7 cellular contexts compared by ENCODE assay signal in the genomic region with DNA sequence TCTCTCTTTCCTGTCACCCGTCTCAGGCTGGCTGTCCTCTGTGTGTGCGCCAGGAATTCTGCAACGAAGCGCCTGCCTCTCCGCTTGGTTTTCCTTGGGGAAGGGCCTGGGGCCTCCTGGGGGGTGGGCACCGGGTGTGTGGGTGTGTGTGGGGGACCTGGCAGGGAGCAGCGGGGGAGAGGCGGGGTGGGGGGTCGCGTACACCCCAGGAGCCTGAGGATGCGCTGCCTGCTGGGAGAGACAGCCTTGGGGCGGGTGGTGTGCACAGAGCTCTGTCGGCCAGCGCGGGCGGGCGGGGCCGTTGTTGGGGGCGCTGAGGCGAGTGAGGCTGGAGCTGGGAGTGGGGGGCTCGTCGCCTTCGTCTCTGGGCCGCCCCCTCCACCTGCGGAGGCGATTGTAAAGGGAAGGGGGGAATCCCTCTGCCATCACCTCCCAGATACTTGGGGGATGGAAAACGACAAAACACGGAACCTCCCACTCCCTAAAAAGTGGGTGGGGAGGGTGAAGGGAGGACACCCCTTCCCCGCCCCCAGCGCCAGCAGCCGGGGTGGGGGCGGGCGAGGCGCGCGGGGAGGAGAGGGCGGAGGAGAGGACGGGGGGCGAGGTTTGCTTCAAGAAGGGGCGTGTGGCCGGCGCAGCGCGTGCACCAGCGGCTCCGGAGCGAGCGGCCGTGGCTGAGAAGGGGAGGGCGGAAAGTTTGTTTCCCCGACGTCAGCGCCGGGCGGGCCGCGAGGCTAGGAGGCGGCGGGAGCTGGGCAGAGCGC. TPM values are rescaled to one million over a fixed set of nuclear protein-coding genes. Genes with fewer than 3 reads are reported as not detected.
DNase-seq lines count a peak whose midpoint lies in the region; ATAC-seq and TF ChIP-seq lines count a peak whose summit lies in the region.

Gene PRRX2, plus strand, starts transcription at position 640 of the 764 bp plus-strand sequence. CDS start 221 bp downstream, outside the sequence.

- peaks cover 12% of the 10 kb centered on the region; the same call in 1 of the 2 replicates for H3K36me3 Mint-ChIP-seq in HFFc6 (ENCODE audit: low read depth)

- DNase-seq in HFFc6: peak; percentile 51
- peak; percentile 72 for DNase-seq in activated CD8-positive, alpha-beta memory T cell treated with anti-CD3 and anti-CD28 coated beads, Interleukin-2, amount 50 U/mL, for 48 hours
- DNase-seq in fibroblast of villous mesenchyme (ENCODE audit: low read depth): no peak
- no peak for DNase-seq in sciatic nerve (ENCODE audit: low spot score)
- DNase-seq in SKM-1 (lab: John Stamatoyannopoulos, UW; ENCODE audit: unreplicated experiment): no peak

- H3K4me1 Mint-ChIP-seq in HFFc6 (ENCODE audit: low read depth): peaks cover 30% of the 10 kb centered on the region; the same call in 1 of the 2 replicates

- TF ChIP-seq CTCF in HFFc6 (IDR thresholded peaks at IDR 0.05): no peak
- no peak for TF ChIP-seq CTCF in fibroblast of villous mesenchyme (IDR thresholded peaks at IDR 0.05; ENCODE audit: insufficient read depth, low read depth, low read length)

- ATAC-seq in sciatic nerve: peak; percentile 64
- ATAC-seq in HG03571 (IDR thresholded peaks at IDR 0.05; ENCODE audit: unreplicated experiment): no peak
- no peak for ATAC-seq in HG02981 (IDR thresholded peaks at IDR 0.05; ENCODE audit: unreplicated experiment)

- no peaks in the 10 kb centered on the region for H3K9me3 Mint-ChIP-seq in HFFc6

- peaks cover under 1% of the 10 kb centered on the region for H3K27me3 Mint-ChIP-seq in HFFc6 (ENCODE audit: insufficient read depth)

- H3K4me3 Mint-ChIP-seq in HFFc6: peak within 1 kb of the TSS; percentile 92

- H3K27ac Mint-ChIP-seq in HFFc6: peak within 1 kb of the TSS; percentile 79

- intact Hi-C loops in sciatic nerve (cut with DNase I): no loop called here

- H3K4me3 ChIP-seq in fibroblast of villous mesenchyme (ENCODE audit: low read depth, low read length): peak within 1 kb of the TSS; percentile 46

RNA-seq across cellular contexts. Expression of gene PRRX2, which starts in this region (rescaled TPM):
- 100 to 1,000 TPM in 4 of 6 experiments, 10 to 100 TPM in 2; 34.0 to 113 (median 102) TPM for total RNA-seq in HFFc6 (2021; fragmentation: NEBNext Ultra II Directional; extraction: Animal tissue kit (Norgen Biotek cat#: 25700))
- total RNA-seq in fibroblast of villous mesenchyme (under 0.01 and 1.6 TPM in 2 replicates), sciatic nerve (13.2 TPM)

Comparison
In these comparisons a context has a peak if more than half of its experiments do, and no peak if none do; other contexts are left out.
1. DNase-seq: peak in HFFc6 (single experiment) and activated CD8-positive, alpha-beta memory T cell treated with anti-CD3 and anti-CD28 coated beads, Interleukin-2, amount 50 U/mL, for 48 hours (single experiment); none in fibroblast of villous mesenchyme (single experiment), sciatic nerve (single experiment) and SKM-1 (single experiment).